ENCODE assay signal across 30 cellular contexts in the genomic region with DNA sequence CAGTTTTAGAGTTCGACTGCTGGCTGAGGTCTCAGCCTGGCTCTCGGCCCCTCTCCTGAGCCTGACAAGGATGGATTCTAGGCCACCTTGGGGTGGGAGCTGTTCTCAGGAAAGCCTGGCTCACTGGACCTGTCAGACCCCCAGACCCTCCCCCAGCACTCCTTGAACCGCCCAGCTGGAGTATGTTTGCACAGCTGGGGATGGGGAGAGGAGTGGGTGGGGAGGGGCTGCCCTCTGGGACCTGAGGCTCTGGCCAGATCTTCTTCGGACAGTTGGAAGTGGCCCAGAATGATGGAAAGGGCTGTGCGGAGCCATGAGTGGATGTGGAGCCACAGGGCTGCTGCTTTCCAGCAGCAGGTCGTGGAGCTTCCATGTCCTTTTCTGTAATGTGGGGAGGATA. TPM values are rescaled to one million over a fixed set of nuclear protein-coding genes. Genes with fewer than 3 reads are reported as not detected.
"Had no signal": no experiment of that assay in that cellular context is flagged by ENCODE, and none has a peak within 500 bp of the region (broad histone marks: within the 10 kb centered on the region; RNA-seq: fewer than 3 reads in every experiment).

No MANE protein-coding gene starts in this region.

- H3K9me3 Mint-ChIP-seq: memory B cell; mesothelial cell of epicardium; natural killer cell treated with Interleukin-12 subunit alpha and Interleukin-12 subunit beta and Interleukin-15 and Interleukin-18, amount 100 ng/mL, for 72 hours; stimulated activated naive CD8-positive, alpha-beta T cell treated with anti-CD3 and anti-CD28 coated beads, Interleukin-15, amount 100 ng/mL, for 72 hours had no signal

- H3K36me3 ChIP-seq: esophagus squamous epithelium, heart right ventricle, ovary, suprapubic skin, transverse colon, upper lobe of right lung, uterus had no signal

- H3K4me3 ChIP-seq: esophagus squamous epithelium, heart right ventricle, lung, mucosa of descending colon, ovary, psoas muscle, smooth muscle cell, suprapubic skin, transverse colon, upper lobe of right lung, uterus had no signal

- ATAC-seq: effector memory CD8-positive, alpha-beta T cell; natural killer cell treated with Interleukin-12 subunit alpha and Interleukin-12 subunit beta and Interleukin-15 and Interleukin-18, amount 100 ng/mL, for 72 hours; psoas muscle; stimulated activated naive CD8-positive, alpha-beta T cell treated with anti-CD3 and anti-CD28 coated beads, Interleukin-15, amount 100 ng/mL, for 72 hours had no signal

- H3K9me3 ChIP-seq: esophagus squamous epithelium, heart right ventricle, mucosa of descending colon, ovary, psoas muscle, suprapubic skin, transverse colon, upper lobe of right lung, uterus had no signal

- H3K4me3 Mint-ChIP-seq: effector memory CD8-positive, alpha-beta T cell; memory B cell; mesothelial cell of epicardium; naive B cell; natural killer cell treated with Interleukin-12 subunit alpha and Interleukin-12 subunit beta and Interleukin-15 and Interleukin-18, amount 100 ng/mL, for 72 hours; stimulated activated naive CD8-positive, alpha-beta T cell treated with anti-CD3 and anti-CD28 coated beads, Interleukin-15, amount 100 ng/mL, for 72 hours had no signal

- H3K27ac Mint-ChIP-seq: effector memory CD8-positive, alpha-beta T cell; memory B cell; mesothelial cell of epicardium; natural killer cell treated with Interleukin-12 subunit alpha and Interleukin-12 subunit beta and Interleukin-15 and Interleukin-18, amount 100 ng/mL, for 72 hours; stimulated activated naive CD8-positive, alpha-beta T cell treated with anti-CD3 and anti-CD28 coated beads, Interleukin-15, amount 100 ng/mL, for 72 hours had no signal

- H3K27me3 ChIP-seq: ovary, transverse colon, upper lobe of right lung, uterus had no signal

- H3K4me1 Mint-ChIP-seq: naive B cell; stimulated activated naive CD8-positive, alpha-beta T cell treated with anti-CD3 and anti-CD28 coated beads, Interleukin-15, amount 100 ng/mL, for 72 hours had no signal

- DNase-seq: cortex of kidney; effector memory CD8-positive, alpha-beta T cell; erythroblast; esophagus squamous epithelium; foreskin melanocyte; glutamatergic neuron; heart right ventricle; hippocampal formation; left cardiac atrium; mucosa of descending colon; naive B cell; occipital lobe; ovary; posterior cingulate gyrus; psoas muscle; stimulated activated CD4-positive, alpha-beta T cell treated with anti-CD3 and anti-CD28 coated beads, Interleukin-12 subunit alpha, Interleukin-12 subunit beta, amount 100 ng/mL, for 4 hours; stimulated activated CD4-positive, alpha-beta T cell treated with anti-CD3 and anti-CD28 coated beads, Interleukin-1b, Interleukin-23, amount 100 ng/mL, for 48 hours; stimulated activated CD4-positive, alpha-beta T cell treated with anti-CD3 and anti-CD28 coated beads, Interleukin-4, amount 100 ng/mL, for 1 hour; stimulated activated CD8-positive, alpha-beta memory T cell treated with anti-CD3 and anti-CD28 coated beads, Interleukin-4, amount 100 ng/mL, for 48 hours; stimulated activated naive CD4-positive, alpha-beta T cell; stimulated activated naive CD8-positive, alpha-beta T cell treated with anti-CD3 and anti-CD28 coated beads, Interleukin-15, amount 100 ng/mL, for 72 hours; transverse colon; upper lobe of right lung; uterus had no signal

- H3K36me3 Mint-ChIP-seq: memory B cell; mesothelial cell of epicardium; naive B cell; natural killer cell treated with Interleukin-12 subunit alpha and Interleukin-12 subunit beta and Interleukin-15 and Interleukin-18, amount 100 ng/mL, for 72 hours had no signal

- H3K27ac ChIP-seq: esophagus squamous epithelium, ovary, psoas muscle, suprapubic skin, transverse colon, upper lobe of right lung, uterus had no signal

- H3K4me1 ChIP-seq: psoas muscle, uterus had no signal

RNA-seq across cellular contexts. Expression of a gene that starts 42.9 kb away (rescaled TPM):
- total RNA-seq: natural killer cell treated with Interleukin-12 subunit alpha and Interleukin-12 subunit beta and Interleukin-15 and Interleukin-18, amount 100 ng/mL, for 72 hours had no signal
